ENCODE assay signal across 27 cellular contexts in genomic region chr2:45192481-45192880, GRCh38.
"Had no signal": no experiment of that assay in that cellular context is flagged by ENCODE, and none has a peak within 500 bp of the region (broad histone marks: within the 10 kb centered on the region; RNA-seq: fewer than 3 reads in every experiment).

No MANE protein-coding gene starts in this region.

- H3K4me3 ChIP-seq: coronary artery, esophagus muscularis mucosa, heart right ventricle, lower lobe of right lung, prostate gland, right atrium auricular region, skin epidermis, spleen, thoracic aorta, tibial nerve, upper lobe of left lung had no signal

- H3K27ac Mint-ChIP-seq: immature natural killer cell; nephron progenitor cell; stimulated activated memory B cell treated with anti-CD40 and anti-IgM and Interleukin-4, amounts not matched to agents 10 μg/mL and 1 μg/mL and 100 μg/mL, for 72 hours; stimulated activated naive CD8-positive, alpha-beta T cell treated with anti-CD3 and anti-CD28 coated beads, Interleukin-15, Interleukin-2, amounts not matched to agents 100 ng/mL and 50 ng/mL, for 24 hours had no signal

- FAIRE-seq: endothelial cell of umbilical vein, urothelium cell line had no signal

- H3K36me3 ChIP-seq: esophagus muscularis mucosa, heart right ventricle, lower lobe of right lung, prostate gland, right atrium auricular region, spleen, thoracic aorta, tibial nerve, upper lobe of left lung had no signal

- DNase-seq: dermis blood vessel endothelial cell; effector memory CD4-positive, alpha-beta T cell; foreskin melanocyte; glutamatergic neuron; hypothalamus; immature natural killer cell; kidney glomerular epithelial cell; left colon; lower lobe of right lung; naive thymus-derived CD4-positive, alpha-beta T cell; nephron progenitor cell; nucleus accumbens; spleen; stimulated activated CD4-positive, alpha-beta T cell treated with anti-CD3 and anti-CD28 coated beads, Interleukin-4, amount 100 ng/mL, for 4 hours; upper lobe of left lung had no signal

- H3K4me1 Mint-ChIP-seq: immature natural killer cell; naive thymus-derived CD4-positive, alpha-beta T cell; stimulated activated memory B cell treated with anti-CD40 and anti-IgM and Interleukin-4, amounts not matched to agents 10 μg/mL and 1 μg/mL and 100 μg/mL, for 72 hours had no signal

- H3K4me3 Mint-ChIP-seq: immature natural killer cell; naive thymus-derived CD4-positive, alpha-beta T cell; nephron progenitor cell; stimulated activated memory B cell treated with anti-CD40 and anti-IgM and Interleukin-4, amounts not matched to agents 10 μg/mL and 1 μg/mL and 100 μg/mL, for 72 hours; stimulated activated naive CD8-positive, alpha-beta T cell treated with anti-CD3 and anti-CD28 coated beads, Interleukin-15, Interleukin-2, amounts not matched to agents 100 ng/mL and 50 ng/mL, for 24 hours had no signal

- ATAC-seq: left colon; naive thymus-derived CD4-positive, alpha-beta T cell; stimulated activated memory B cell treated with anti-CD40 and anti-IgM and Interleukin-4, amounts not matched to agents 10 μg/mL and 1 μg/mL and 100 μg/mL, for 72 hours had no signal

- H3K9me3 Mint-ChIP-seq: immature natural killer cell; stimulated activated memory B cell treated with anti-CD40 and anti-IgM and Interleukin-4, amounts not matched to agents 10 μg/mL and 1 μg/mL and 100 μg/mL, for 72 hours; stimulated activated naive CD8-positive, alpha-beta T cell treated with anti-CD3 and anti-CD28 coated beads, Interleukin-15, Interleukin-2, amounts not matched to agents 100 ng/mL and 50 ng/mL, for 24 hours had no signal

- H3K27ac ChIP-seq: coronary artery, esophagus muscularis mucosa, lower lobe of right lung, prostate gland, right atrium auricular region, skin epidermis, spleen, thoracic aorta, tibial nerve, upper lobe of left lung had no signal

- H3K27me3 ChIP-seq: right atrium auricular region, tibial nerve, upper lobe of left lung had no signal

- H3K36me3 Mint-ChIP-seq: immature natural killer cell; naive thymus-derived CD4-positive, alpha-beta T cell; stimulated activated memory B cell treated with anti-CD40 and anti-IgM and Interleukin-4, amounts not matched to agents 10 μg/mL and 1 μg/mL and 100 μg/mL, for 72 hours had no signal

- H3K9me3 ChIP-seq: esophagus muscularis mucosa, heart right ventricle, lower lobe of right lung, prostate gland, right atrium auricular region, spleen, thoracic aorta, tibial nerve, upper lobe of left lung had no signal

- H3K4me1 ChIP-seq: esophagus muscularis mucosa, heart right ventricle, lower lobe of right lung, prostate gland, right atrium auricular region, spleen, upper lobe of left lung had no signal
